In genomic region chrX:153380691-153381090, GRCh38 we compare ENCODE assay signal across 18 cellular contexts. TPM values are rescaled to one million over a fixed set of nuclear protein-coding genes. Genes with fewer than 3 reads are reported as not detected.
DNase-seq lines count a peak whose midpoint lies in the region; ATAC-seq and TF ChIP-seq lines count a peak whose summit lies in the region.
"Had no signal": no experiment of that assay in that cellular context is flagged by ENCODE, and none has a peak within 500 bp of the region (broad histone marks: within the 10 kb centered on the region; RNA-seq: fewer than 3 reads in every experiment).

No MANE protein-coding gene starts in this region.

- H3K4me1 Mint-ChIP-seq in activated CD4-positive, alpha-beta memory T cell treated with anti-CD3 and anti-CD28 coated beads, Interleukin-2, amount 10 ng/mL, durations not matched to agents 7 days and 5 days: peaks cover 2% of the 10 kb centered on the region
- H3K4me1 Mint-ChIP-seq: CD4-positive, alpha-beta memory T cell had no signal

- no peaks in the 10 kb centered on the region for H3K36me3 Mint-ChIP-seq in activated CD4-positive, alpha-beta memory T cell treated with anti-CD3 and anti-CD28 coated beads, Interleukin-2, amount 10 ng/mL, durations not matched to agents 7 days and 5 days (ENCODE audit: low read depth)
- H3K36me3 Mint-ChIP-seq: CD4-positive, alpha-beta memory T cell had no signal

- TF ChIP-seq CTCF in choroid plexus epithelial cell (conservative IDR thresholded peaks at IDR 0.05; ENCODE audit: low read depth, low read length) (no peak), testis (IDR thresholded peaks at IDR 0.05) (no peak)

- H3K9me3 Mint-ChIP-seq in activated CD4-positive, alpha-beta memory T cell treated with anti-CD3 and anti-CD28 coated beads, Interleukin-2, amount 10 ng/mL, durations not matched to agents 7 days and 5 days: no peaks in the 10 kb centered on the region
- H3K9me3 Mint-ChIP-seq: CD4-positive, alpha-beta memory T cell had no signal

- H3K4me3 ChIP-seq in choroid plexus epithelial cell (ENCODE audit: low read depth, low read length) (no peak overlapping the region), testis (no peak overlapping the region)
- H3K4me3 ChIP-seq: MG63, PC-9 had no signal

- POLR2A ChIA-PET in activated CD4-positive, alpha-beta memory T cell treated with anti-CD3 and anti-CD28 coated beads, Interleukin-2, amount 10 ng/mL, durations not matched to agents 7 days and 5 days (lab: Charles Lee): no interaction called here

- ATAC-seq in left lobe of liver: peak; percentile 21

- peaks cover 7% of the 10 kb centered on the region for H3K4me1 ChIP-seq in testis

- H3K4me3 Mint-ChIP-seq in activated CD4-positive, alpha-beta memory T cell treated with anti-CD3 and anti-CD28 coated beads, Interleukin-2, amount 10 ng/mL, durations not matched to agents 7 days and 5 days: no peak overlapping the region
- H3K4me3 Mint-ChIP-seq: CD4-positive, alpha-beta memory T cell had no signal

- H3K27me3 ChIP-seq in testis: no peaks in the 10 kb centered on the region
- H3K27me3 ChIP-seq: BE2C, MG63 had no signal

- H3K27ac ChIP-seq in testis: no peak overlapping the region
- H3K27ac ChIP-seq: PC-9 had no signal

- no peaks in the 10 kb centered on the region for H3K27me3 Mint-ChIP-seq in activated CD4-positive, alpha-beta memory T cell treated with anti-CD3 and anti-CD28 coated beads, Interleukin-2, amount 10 ng/mL, durations not matched to agents 7 days and 5 days

- H3K27ac Mint-ChIP-seq in activated CD4-positive, alpha-beta memory T cell treated with anti-CD3 and anti-CD28 coated beads, Interleukin-2, amount 10 ng/mL, durations not matched to agents 7 days and 5 days: no peak overlapping the region

- WGBS in testis, 2 donors: 60 to 100% methylated on average over 1 to 9 of the region's 9 CpGs

- CTCF ChIA-PET in activated CD4-positive, alpha-beta memory T cell treated with anti-CD3 and anti-CD28 coated beads, Interleukin-2, amount 10 ng/mL, durations not matched to agents 7 days and 5 days (lab: Charles Lee): interaction anchor here (0.9 to 1.4 kb wide), 2 partner anchors 19 to 348 kb away, joined by 3 to 5 read pairs; no protein-coding TSS in a partner anchor

- no peaks in the 10 kb centered on the region for H3K36me3 ChIP-seq in testis (ENCODE audit: low read depth, missing control alignments)
- H3K36me3 ChIP-seq: BE2C, MG63 had no signal

- DNase-seq in choroid plexus epithelial cell (ENCODE audit: low read depth): peak; percentile 7
- DNase-seq in fibroblast of peridontal ligament (ENCODE audit: extremely low read depth): peak; percentile 5
- no peak for DNase-seq in left lobe of liver (ENCODE audit: low spot score)
- DNase-seq in testis: peak; percentile 26
- DNase-seq in NCI-H446 (lab: John Stamatoyannopoulos, UW): no peak
- DNase-seq in CD1c-positive myeloid dendritic cell (ENCODE audit: extremely low spot score): no peak
- DNase-seq in activated CD4-positive, alpha-beta memory T cell treated with anti-CD3 and anti-CD28 coated beads, Interleukin-2, amount 10 ng/mL, durations not matched to agents 7 days and 5 days: no peak
- DNase-seq: Calu3; CD4-positive, alpha-beta memory T cell; DMS53; Karpas-422; MG63; NCI-H1092; NCI-H146; NCI-H524; PC-9 had no signal

- intact Hi-C loops in testis (cut with DNase I; ENCODE audit: low total_unique reads): no loop called here

- no peaks in the 10 kb centered on the region for H3K9me3 ChIP-seq in testis
- H3K9me3 ChIP-seq: BE2C, MG63 had no signal

- no peak for TF ChIP-seq POLR2A in testis (IDR thresholded peaks at IDR 0.05)

RNA-seq across cellular contexts. Expression of gene PNMA6E, which starts 20.5 kb away (rescaled TPM):
- total RNA-seq in left lobe of liver (not detected), testis (10 to 100 TPM in 1 of 2 donors, 1 to 10 TPM in 1; 9.7 to 24.2 TPM)
- 13.3 TPM for polyA plus RNA-seq in testis (ENCODE audit: insufficient read depth, low read depth, low replicate concordance)
- not detected for total RNA-seq in activated CD4-positive, alpha-beta memory T cell treated with anti-CD3 and anti-CD28 coated beads, Interleukin-2, amount 10 ng/mL, durations not matched to agents 7 days and 5 days
- total RNA-seq: Calu3; CD4-positive, alpha-beta memory T cell; HT-29; PC-9 had no signal
- polyA plus RNA-seq: CD4-positive, alpha-beta memory T cell had no signal

RNA-seq across cellular contexts. Expression of gene ZFP92, which starts 30.6 kb away (rescaled TPM):
- 0.45 TPM for total RNA-seq in left lobe of liver
- 1 to 10 TPM; 2.2 to 3.4 TPM for total RNA-seq in testis
- 2.1 TPM for polyA plus RNA-seq in testis (ENCODE audit: insufficient read depth, low read depth, low replicate concordance)
- total RNA-seq in activated CD4-positive, alpha-beta memory T cell treated with anti-CD3 and anti-CD28 coated beads, Interleukin-2, amount 10 ng/mL, durations not matched to agents 7 days and 5 days: 1 to 10 TPM; 1.7 to 1.9 TPM
- total RNA-seq: HT-29, PC-9 had no signal

RNA-seq across cellular contexts. Expression of gene ZNF275, which starts 46.7 kb away (rescaled TPM):
- total RNA-seq in left lobe of liver (11.2 TPM), testis (10 to 100 TPM; 58.4 to 65.0 TPM)
- 28.7 TPM for polyA plus RNA-seq in testis (ENCODE audit: insufficient read depth, low read depth, low replicate concordance)
- 10 to 100 TPM; 16.6 to 16.7 TPM for total RNA-seq in activated CD4-positive, alpha-beta memory T cell treated with anti-CD3 and anti-CD28 coated beads, Interleukin-2, amount 10 ng/mL, durations not matched to agents 7 days and 5 days

RNA-seq across cellular contexts. Expression of gene PNMA6F, which starts 59.1 kb away (rescaled TPM):
- total RNA-seq in left lobe of liver (not detected), testis (1 to 10 TPM in 1 of 2 donors, under 1 TPM in 1; 0.79 to 1.2 TPM)
- 0.84 TPM for polyA plus RNA-seq in testis (ENCODE audit: insufficient read depth, low read depth, low replicate concordance)
- total RNA-seq in activated CD4-positive, alpha-beta memory T cell treated with anti-CD3 and anti-CD28 coated beads, Interleukin-2, amount 10 ng/mL, durations not matched to agents 7 days and 5 days: not detected
- total RNA-seq: Calu3; CD4-positive, alpha-beta memory T cell; HT-29; PC-9 had no signal
- polyA plus RNA-seq: CD4-positive, alpha-beta memory T cell had no signal

Comparison
In these comparisons a context has a peak if more than half of its experiments do, and no peak if none do; other contexts are left out.
1. DNase-seq: peak in choroid plexus epithelial cell (single experiment), fibroblast of peridontal ligament (single experiment) and testis (single experiment); none in left lobe of liver (single experiment), NCI-H446 (0 of 2), CD1c-positive myeloid dendritic cell (single experiment) and activated CD4-positive, alpha-beta memory T cell treated with anti-CD3 and anti-CD28 coated beads, Interleukin-2, amount 10 ng/mL, durations not matched to agents 7 days and 5 days (single experiment).
2. RNA of gene PNMA6E, which starts 20.5 kb away (total RNA-seq): 9.7 to 24.2 TPM in testis; not detected in left lobe of liver (single experiment) and not detected in activated CD4-positive, alpha-beta memory T cell treated with anti-CD3 and anti-CD28 coated beads, Interleukin-2, amount 10 ng/mL, durations not matched to agents 7 days and 5 days; every median in the first group is over 10 times any median in the second.